Comparison of ENCODE assay signal across 9 cellular contexts in genomic region chr18:79965119-79965902, GRCh38. TPM values are rescaled to one million over a fixed set of nuclear protein-coding genes. Genes with fewer than 3 reads are reported as not detected.
DNase-seq lines count a peak whose midpoint lies in the region; ATAC-seq and TF ChIP-seq lines count a peak whose summit lies in the region.
"Had no signal": no experiment of that assay in that cellular context is flagged by ENCODE, and none has a peak within 500 bp of the region (broad histone marks: within the 10 kb centered on the region; RNA-seq: fewer than 3 reads in every experiment).

No MANE protein-coding gene starts in this region.

- intact Hi-C loops in PC-3 (cut with micrococcal nuclease) (no loop called here), left lung (cut with DNase I) (no loop called here)

- H3K36me3 ChIP-seq in GM06990 (ENCODE audit: control insufficient read depth, insufficient read depth, low read length) (no peaks in the 10 kb centered on the region; the same call in 1 of the 2 replicates), PC-3 (ENCODE audit: low read depth, low read length) (peaks cover 5% of the 10 kb centered on the region; the same call in 1 of the 2 replicates), left lung (peaks cover 0 to 9% of the 10 kb centered on the region in 2 donors)

- H3K27ac ChIP-seq in AG04450 (ENCODE audit: low read depth, low read length), result peak overlapping the region; percentile 96
- peak overlapping the region; percentile 74 for H3K27ac ChIP-seq in PC-3 (ENCODE audit: low read length)
- peak overlapping the region; percentile 80 to 81 for H3K27ac ChIP-seq in left lung
- H3K27ac ChIP-seq in substantia nigra (ENCODE audit: low read depth, low read length, poor library complexity, severe bottlenecking), result peak overlapping the region; percentile 3

- POLR2A ChIA-PET in AG04450 (lab: Yijun Ruan, JAX) (interaction anchor here (1.0 to 1.1 kb wide), 3 partner anchors 13 to 69 kb away, joined by 3 to 4 read pairs (median 3); partner anchors contain the start of genes RBFA and SLC66A2), PC-3 (lab: Charles Lee; ENCODE audit: unreplicated experiment) (interaction anchor here (0.6 kb wide), 1 partner anchor 68 kb away, joined by 6 read pairs; no protein-coding TSS in a partner anchor)

- TSS peak; percentile 55 for BruUV-seq in PC-3 (replicated peaks; lab: Mats Ljungman, UMichigan)

- DNase-seq in AG04450 (ENCODE audit: low read depth, low spot score) (peak; percentile 55), GM06990 (ENCODE audit: extremely low read depth, insufficient read length) (peak; percentile 46), PC-3 (peak; percentile 72), chondrocyte (ENCODE audit: low spot score) (peak; percentile 85), left lung (peak in 1 of 2 donors; percentile 81), substantia nigra (lab: John Stamatoyannopoulos, UW) (peak in 4 of 49 donors; percentile 20 to 73 (median 38)), inferior parietal cortex (ENCODE audit: extremely low spot score) (no peak)

- peak overlapping the region; percentile 96 for H3K4me2 ChIP-seq in PC-3 (ENCODE audit: low read length)

- H3F3A ChIP-seq in PC-3 (ENCODE audit: low read length, unreplicated experiment), result no peaks in the 10 kb centered on the region

- H3K79me2 ChIP-seq in PC-3 (ENCODE audit: low read length), result peaks cover 31% of the 10 kb centered on the region

- H3K4me1 ChIP-seq in PC-3 (ENCODE audit: insufficient read depth, low read length), result peaks cover 46% of the 10 kb centered on the region
- H3K4me1 ChIP-seq in left lung, result peaks cover 8 to 30% of the 10 kb centered on the region in 2 donors

- H3K9ac ChIP-seq in PC-3 (ENCODE audit: low read length), result peak overlapping the region; percentile 95

- H2AFZ ChIP-seq in PC-3 (ENCODE audit: low read length), result peak overlapping the region; percentile 65

- TF ChIP-seq CTCF in AG04450 (IDR thresholded peaks at IDR 0.05; ENCODE audit: low read depth, low read length), result no peak
- TF ChIP-seq CTCF in GM06990 (IDR thresholded peaks at IDR 0.05; ENCODE audit: insufficient read depth, low read length, poor library complexity, severe bottlenecking), result no peak
- no peak for TF ChIP-seq CTCF in PC-3 (conservative IDR thresholded peaks at IDR 0.05; ENCODE audit: low read depth, low read length)
- TF ChIP-seq CTCF in chondrocyte (IDR thresholded peaks at IDR 0.05), result no peak
- no peak for TF ChIP-seq CTCF in left lung (IDR thresholded peaks at IDR 0.05)

- peaks cover 26% of the 10 kb centered on the region for H3K4me1 Mint-ChIP-seq in chondrocyte (ENCODE audit: low read depth)

- H4K20me1 ChIP-seq in PC-3 (ENCODE audit: low read length), result no peaks in the 10 kb centered on the region

- peak overlapping the region; percentile 61 for H3K4me3 ChIP-seq in AG04450 (ENCODE audit: low read depth, low read length)
- H3K4me3 ChIP-seq in GM06990 (replicated peaks; ENCODE audit: low read depth, low read length), result peak overlapping the region; percentile 72
- peak overlapping the region; percentile 87 for H3K4me3 ChIP-seq in PC-3 (ENCODE audit: low read length)
- H3K4me3 ChIP-seq in left lung, result peak overlapping the region; percentile 40 to 51

- H3K9me3 Mint-ChIP-seq in chondrocyte (ENCODE audit: low read depth), result no peaks in the 10 kb centered on the region

- ATAC-seq in PC-3 (peak; percentile 57), left lung (peak; percentile 35), HG02870 (IDR thresholded peaks at IDR 0.05; ENCODE audit: unreplicated experiment) (no peak)

- peaks cover 2% of the 10 kb centered on the region for H3K36me3 Mint-ChIP-seq in chondrocyte (ENCODE audit: low read depth)

- no peaks in the 10 kb centered on the region for H3K27me3 Mint-ChIP-seq in chondrocyte (ENCODE audit: low read depth)

- H3K27me3 ChIP-seq in AG04450 (ENCODE audit: control insufficient read depth, insufficient read depth, low read length), result no peaks in the 10 kb centered on the region
- no peaks in the 10 kb centered on the region for H3K27me3 ChIP-seq in GM06990 (replicated peaks; ENCODE audit: control insufficient read depth, insufficient read depth, low read length)
- H3K27me3 ChIP-seq in PC-3 (ENCODE audit: low read length), result no peaks in the 10 kb centered on the region
- H3K27me3 ChIP-seq in left lung, result peaks cover 0 to 11% of the 10 kb centered on the region in 2 donors

- peak overlapping the region; percentile 87 for H3K27ac Mint-ChIP-seq in chondrocyte (ENCODE audit: unreplicated experiment)

- no peaks in the 10 kb centered on the region; the same call in 1 of the 2 replicates for H3K9me3 ChIP-seq in AG04450 (ENCODE audit: control insufficient read depth, insufficient read depth, low read length)
- H3K9me3 ChIP-seq in PC-3 (ENCODE audit: low read length), result no peaks in the 10 kb centered on the region
- no peaks in the 10 kb centered on the region for H3K9me3 ChIP-seq in left lung

- no peaks in the 10 kb centered on the region for H3K9me2 ChIP-seq in PC-3 (replicated peaks; ENCODE audit: low read length)

- H3K4me3 Mint-ChIP-seq in chondrocyte (ENCODE audit: unreplicated experiment), result peak overlapping the region; percentile 63

- CTCF ChIA-PET in AG04450 (lab: Charles Lee) (no interaction called here), PC-3 (lab: Charles Lee) (no interaction called here)

RNA-seq across cellular contexts. Expression of gene HSBP1L1, which starts 0.9 kb away (rescaled TPM):
- 15.8 and 19.4 TPM in 2 replicates for polyA plus RNA-seq in AG04450 (2011; rRNA removed)
- 1.8 and 4.0 TPM in 2 replicates for polyA minus RNA-seq in AG04450 (2011; rRNA and poly(A)+ RNA removed)
- total RNA-seq in PC-3 (2014; rRNA removed) (45.7 and 56.8 TPM in 2 replicates), chondrocyte (0.99 to 5.4 TPM (median 5.1 TPM) in 3 replicates), left lung (10 to 100 TPM; 23.1 to 38.5 TPM)
- total RNA-seq: HT1080 had no signal

RNA-seq across cellular contexts. Expression of gene SLC66A2, which starts 13.9 kb away (rescaled TPM):
- 13.9 and 18.1 TPM in 2 replicates for polyA plus RNA-seq in AG04450 (2011; rRNA removed)
- polyA minus RNA-seq in AG04450 (2011; rRNA and poly(A)+ RNA removed), result 14.0 and 18.3 TPM in 2 replicates
- total RNA-seq in PC-3 (2014; rRNA removed) (52.8 and 66.9 TPM in 2 replicates), chondrocyte (27.6 to 32.1 TPM (median 29.1 TPM) in 3 replicates), left lung (10 to 100 TPM; 44.8 to 69.8 TPM)

RNA-seq across cellular contexts. Expression of gene TXNL4A, which starts 23.1 kb away (rescaled TPM):
- polyA plus RNA-seq in AG04450 (2011; rRNA removed), result 114 and 131 TPM in 2 replicates
- polyA minus RNA-seq in AG04450 (2011; rRNA and poly(A)+ RNA removed), result 45.5 and 48.7 TPM in 2 replicates
- total RNA-seq in PC-3 (2014; rRNA removed) (148 and 159 TPM in 2 replicates), chondrocyte (141 to 143 TPM (median 141 TPM) in 3 replicates), left lung (100 to 1,000 TPM in 1 of 2 donors, 10 to 100 TPM in 1; 82.7 to 106 TPM)

Comparison
In these comparisons a context has a peak if more than half of its experiments do, and no peak if none do; other contexts are left out.
1. H3K27ac ChIP-seq: peak in every context shown above with its lines; median percentile 96 in AG04450; 80 in left lung; 74 in PC-3; 3 in substantia nigra.